ENCODE assay signal across 1 cellular context in the genomic region with DNA sequence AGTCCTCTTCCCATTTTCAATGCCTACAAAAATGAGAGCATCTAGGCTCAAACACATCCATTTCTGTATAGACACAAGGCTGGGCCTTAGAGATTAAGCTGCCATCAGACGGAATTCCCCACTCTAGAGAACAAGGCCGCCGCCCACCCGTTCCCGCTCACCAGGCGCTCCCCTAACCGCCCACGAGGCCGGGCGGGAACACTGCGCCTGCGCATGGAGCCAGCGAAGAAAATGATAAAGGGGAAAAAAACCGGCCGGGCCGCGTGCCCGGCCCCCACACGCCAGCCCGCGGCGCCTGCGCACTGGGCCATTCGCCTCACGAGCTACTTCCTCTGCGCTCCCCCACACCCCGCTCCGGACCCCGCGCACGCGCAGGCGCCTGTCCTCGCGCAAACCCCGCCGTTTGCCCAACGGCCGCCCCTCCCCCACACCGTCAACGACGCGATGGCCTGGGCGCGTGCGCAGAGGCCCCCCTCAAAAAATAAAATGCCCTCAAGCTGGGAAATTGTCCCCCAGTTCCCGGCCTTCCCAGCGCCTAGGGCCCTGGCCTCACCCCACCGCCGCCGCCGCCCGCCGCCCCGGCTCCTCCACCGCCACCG.
TF ChIP-seq lines count a peak whose summit lies in the region.

No MANE protein-coding gene starts in this region.

TF ChIP-seq in HepG2, 621 proteins besides CTCF, POLR2A, EP300 and RAD21 (continued from another document and continues in another):
- TF ChIP-seq ZNF224 (CRISPR knock-in tag; IDR thresholded peaks at IDR 0.05) (0 out of 2 replicates have a peak, but pooled peaks have one; percentile 71), NFATC3 (CRISPR knock-in tag; IDR thresholded peaks at IDR 0.05) (peak; percentile 84; the same call in 1 of the 2 replicates), KMT2B (CRISPR knock-in tag; IDR thresholded peaks at IDR 0.05) (no peak), ZNF781 (CRISPR knock-in tag; IDR thresholded peaks at IDR 0.05; ENCODE audit: borderline replicate concordance, not compliant biosample characterization) (peak; percentile 26), ZNF3 (CRISPR knock-in tag; IDR thresholded peaks at IDR 0.05) (no peak), MEIS1 (CRISPR knock-in tag; IDR thresholded peaks at IDR 0.05; ENCODE audit: borderline replicate concordance) (no peak; the same call in 1 of the 2 replicates), ZKSCAN8 (CRISPR knock-in tag; IDR thresholded peaks at IDR 0.05; ENCODE audit: borderline replicate concordance) (no peak; the same call in 1 of the 2 replicates), ZNF546 (CRISPR knock-in tag; conservative IDR thresholded peaks at IDR 0.05) (0 out of 2 replicates have a peak, but pooled peaks have one; percentile 43), SMARCE1 (IDR thresholded peaks at IDR 0.05; ENCODE audit: borderline replicate concordance) (no peak), TSC22D2 (CRISPR knock-in tag; IDR thresholded peaks at IDR 0.05; ENCODE audit: borderline replicate concordance) (no peak; the same call in 1 of the 2 replicates), ZNF609 (CRISPR knock-in tag; IDR thresholded peaks at IDR 0.05; ENCODE audit: borderline replicate concordance) (0 out of 2 replicates have a peak, but pooled peaks have one; percentile 25), EZH2 (conservative IDR thresholded peaks at IDR 0.05; ENCODE audit: low read depth, low read length) (no peak), ZNF7 (CRISPR knock-in tag; IDR thresholded peaks at IDR 0.05) (no peak), NCOA1 (CRISPR knock-in tag; IDR thresholded peaks at IDR 0.05) (no peak), ZNF10 (CRISPR knock-in tag; IDR thresholded peaks at IDR 0.05; ENCODE audit: borderline replicate concordance, low read depth) (no peak), ZNF24 (IDR thresholded peaks at IDR 0.05) (no peak), ATF4 (CRISPR knock-in tag; IDR thresholded peaks at IDR 0.05) (peak in 1 of 2 experiments; percentile 37; a peak in 1 of 4 replicates), ZNF34 (CRISPR knock-in tag; IDR thresholded peaks at IDR 0.05; ENCODE audit: borderline replicate concordance) (no peak), ZNF709 (CRISPR knock-in tag; IDR thresholded peaks at IDR 0.05) (0 out of 2 replicates have a peak, but pooled peaks have one; percentile 52), ZNF766 (CRISPR knock-in tag; IDR thresholded peaks at IDR 0.05; ENCODE audit: borderline replicate concordance) (no peak; the same call in 1 of the 2 replicates), CHCHD3 (CRISPR knock-in tag; IDR thresholded peaks at IDR 0.05) (no peak), CBX1 (IDR thresholded peaks at IDR 0.05; ENCODE audit: low read depth) (no peak), ZBTB7A (CRISPR knock-in tag; IDR thresholded peaks at IDR 0.05) (no peak), ZNF740 (CRISPR knock-in tag; IDR thresholded peaks at IDR 0.05) (peak; percentile 91), NFYB (CRISPR knock-in tag; IDR thresholded peaks at IDR 0.05) (0 out of 2 replicates have a peak, but pooled peaks have one; percentile 36), AGO2 (optimal IDR thresholded peaks at IDR 0.05; ENCODE audit: low read depth, low read length) (no peak), MNT (IDR thresholded peaks at IDR 0.05) (peak; percentile 64), MED8 (CRISPR knock-in tag; IDR thresholded peaks at IDR 0.05; ENCODE audit: insufficient replicate concordance) (peak; percentile 7), ZNF17 (CRISPR knock-in tag; IDR thresholded peaks at IDR 0.05) (no peak), ZNF737 (CRISPR knock-in tag; IDR thresholded peaks at IDR 0.05; ENCODE audit: borderline replicate concordance) (no peak), HNRNPLL (IDR thresholded peaks at IDR 0.05; ENCODE audit: low read depth, low read length, poor library complexity, severe bottlenecking) (peak; percentile 96)
- TF ChIP-seq, protein P1, sequence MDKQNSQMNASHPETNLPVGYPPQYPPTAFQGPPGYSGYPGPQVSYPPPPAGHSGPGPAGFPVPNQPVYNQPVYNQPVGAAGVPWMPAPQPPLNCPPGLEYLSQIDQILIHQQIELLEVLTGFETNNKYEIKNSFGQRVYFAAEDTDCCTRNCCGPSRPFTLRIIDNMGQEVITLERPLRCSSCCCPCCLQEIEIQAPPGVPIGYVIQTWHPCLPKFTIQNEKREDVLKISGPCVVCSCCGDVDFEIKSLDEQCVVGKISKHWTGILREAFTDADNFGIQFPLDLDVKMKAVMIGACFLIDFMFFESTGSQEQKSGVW (CRISPR knock-in tag; IDR thresholded peaks at IDR 0.05; ENCODE audit: borderline replicate concordance): no peak
- TF ChIP-seq, protein P2, sequence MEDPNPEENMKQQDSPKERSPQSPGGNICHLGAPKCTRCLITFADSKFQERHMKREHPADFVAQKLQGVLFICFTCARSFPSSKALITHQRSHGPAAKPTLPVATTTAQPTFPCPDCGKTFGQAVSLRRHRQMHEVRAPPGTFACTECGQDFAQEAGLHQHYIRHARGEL (CRISPR knock-in tag; IDR thresholded peaks at IDR 0.05): no peak
- TF ChIP-seq, protein P3, sequence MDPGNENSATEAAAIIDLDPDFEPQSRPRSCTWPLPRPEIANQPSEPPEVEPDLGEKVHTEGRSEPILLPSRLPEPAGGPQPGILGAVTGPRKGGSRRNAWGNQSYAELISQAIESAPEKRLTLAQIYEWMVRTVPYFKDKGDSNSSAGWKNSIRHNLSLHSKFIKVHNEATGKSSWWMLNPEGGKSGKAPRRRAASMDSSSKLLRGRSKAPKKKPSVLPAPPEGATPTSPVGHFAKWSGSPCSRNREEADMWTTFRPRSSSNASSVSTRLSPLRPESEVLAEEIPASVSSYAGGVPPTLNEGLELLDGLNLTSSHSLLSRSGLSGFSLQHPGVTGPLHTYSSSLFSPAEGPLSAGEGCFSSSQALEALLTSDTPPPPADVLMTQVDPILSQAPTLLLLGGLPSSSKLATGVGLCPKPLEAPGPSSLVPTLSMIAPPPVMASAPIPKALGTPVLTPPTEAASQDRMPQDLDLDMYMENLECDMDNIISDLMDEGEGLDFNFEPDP (CRISPR knock-in tag; conservative IDR thresholded peaks at IDR 0.05): no peak
- TF ChIP-seq, protein P4, sequence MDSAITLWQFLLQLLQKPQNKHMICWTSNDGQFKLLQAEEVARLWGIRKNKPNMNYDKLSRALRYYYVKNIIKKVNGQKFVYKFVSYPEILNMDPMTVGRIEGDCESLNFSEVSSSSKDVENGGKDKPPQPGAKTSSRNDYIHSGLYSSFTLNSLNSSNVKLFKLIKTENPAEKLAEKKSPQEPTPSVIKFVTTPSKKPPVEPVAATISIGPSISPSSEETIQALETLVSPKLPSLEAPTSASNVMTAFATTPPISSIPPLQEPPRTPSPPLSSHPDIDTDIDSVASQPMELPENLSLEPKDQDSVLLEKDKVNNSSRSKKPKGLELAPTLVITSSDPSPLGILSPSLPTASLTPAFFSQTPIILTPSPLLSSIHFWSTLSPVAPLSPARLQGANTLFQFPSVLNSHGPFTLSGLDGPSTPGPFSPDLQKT (CRISPR knock-in tag; IDR thresholded peaks at IDR 0.05; ENCODE audit: borderline replicate concordance): no peak
- TF ChIP-seq, protein P5, sequence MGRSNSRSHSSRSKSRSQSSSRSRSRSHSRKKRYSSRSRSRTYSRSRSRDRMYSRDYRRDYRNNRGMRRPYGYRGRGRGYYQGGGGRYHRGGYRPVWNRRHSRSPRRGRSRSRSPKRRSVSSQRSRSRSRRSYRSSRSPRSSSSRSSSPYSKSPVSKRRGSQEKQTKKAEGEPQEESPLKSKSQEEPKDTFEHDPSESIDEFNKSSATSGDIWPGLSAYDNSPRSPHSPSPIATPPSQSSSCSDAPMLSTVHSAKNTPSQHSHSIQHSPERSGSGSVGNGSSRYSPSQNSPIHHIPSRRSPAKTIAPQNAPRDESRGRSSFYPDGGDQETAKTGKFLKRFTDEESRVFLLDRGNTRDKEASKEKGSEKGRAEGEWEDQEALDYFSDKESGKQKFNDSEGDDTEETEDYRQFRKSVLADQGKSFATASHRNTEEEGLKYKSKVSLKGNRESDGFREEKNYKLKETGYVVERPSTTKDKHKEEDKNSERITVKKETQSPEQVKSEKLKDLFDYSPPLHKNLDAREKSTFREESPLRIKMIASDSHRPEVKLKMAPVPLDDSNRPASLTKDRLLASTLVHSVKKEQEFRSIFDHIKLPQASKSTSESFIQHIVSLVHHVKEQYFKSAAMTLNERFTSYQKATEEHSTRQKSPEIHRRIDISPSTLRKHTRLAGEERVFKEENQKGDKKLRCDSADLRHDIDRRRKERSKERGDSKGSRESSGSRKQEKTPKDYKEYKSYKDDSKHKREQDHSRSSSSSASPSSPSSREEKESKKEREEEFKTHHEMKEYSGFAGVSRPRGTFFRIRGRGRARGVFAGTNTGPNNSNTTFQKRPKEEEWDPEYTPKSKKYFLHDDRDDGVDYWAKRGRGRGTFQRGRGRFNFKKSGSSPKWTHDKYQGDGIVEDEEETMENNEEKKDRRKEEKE (IDR thresholded peaks at IDR 0.05): no peak
- TF ChIP-seq, protein P6, sequence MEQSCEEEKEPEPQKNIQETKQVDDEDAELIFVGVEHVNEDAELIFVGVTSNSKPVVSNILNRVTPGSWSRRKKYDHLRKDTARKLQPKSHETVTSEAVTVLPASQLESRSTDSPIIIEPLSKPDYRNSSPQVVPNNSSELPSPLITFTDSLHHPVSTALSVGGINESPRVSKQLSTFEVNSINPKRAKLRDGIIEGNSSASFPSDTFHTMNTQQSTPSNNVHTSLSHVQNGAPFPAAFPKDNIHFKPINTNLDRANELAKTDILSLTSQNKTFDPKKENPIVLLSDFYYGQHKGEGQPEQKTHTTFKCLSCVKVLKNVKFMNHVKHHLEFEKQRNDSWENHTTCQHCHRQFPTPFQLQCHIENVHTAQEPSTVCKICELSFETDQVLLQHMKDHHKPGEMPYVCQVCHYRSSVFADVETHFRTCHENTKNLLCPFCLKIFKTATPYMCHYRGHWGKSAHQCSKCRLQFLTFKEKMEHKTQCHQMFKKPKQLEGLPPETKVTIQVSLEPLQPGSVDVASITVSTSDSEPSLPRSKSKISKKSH (CRISPR knock-in tag; IDR thresholded peaks at IDR 0.05; ENCODE audit: borderline replicate concordance): no peak
- TF ChIP-seq, protein P7, sequence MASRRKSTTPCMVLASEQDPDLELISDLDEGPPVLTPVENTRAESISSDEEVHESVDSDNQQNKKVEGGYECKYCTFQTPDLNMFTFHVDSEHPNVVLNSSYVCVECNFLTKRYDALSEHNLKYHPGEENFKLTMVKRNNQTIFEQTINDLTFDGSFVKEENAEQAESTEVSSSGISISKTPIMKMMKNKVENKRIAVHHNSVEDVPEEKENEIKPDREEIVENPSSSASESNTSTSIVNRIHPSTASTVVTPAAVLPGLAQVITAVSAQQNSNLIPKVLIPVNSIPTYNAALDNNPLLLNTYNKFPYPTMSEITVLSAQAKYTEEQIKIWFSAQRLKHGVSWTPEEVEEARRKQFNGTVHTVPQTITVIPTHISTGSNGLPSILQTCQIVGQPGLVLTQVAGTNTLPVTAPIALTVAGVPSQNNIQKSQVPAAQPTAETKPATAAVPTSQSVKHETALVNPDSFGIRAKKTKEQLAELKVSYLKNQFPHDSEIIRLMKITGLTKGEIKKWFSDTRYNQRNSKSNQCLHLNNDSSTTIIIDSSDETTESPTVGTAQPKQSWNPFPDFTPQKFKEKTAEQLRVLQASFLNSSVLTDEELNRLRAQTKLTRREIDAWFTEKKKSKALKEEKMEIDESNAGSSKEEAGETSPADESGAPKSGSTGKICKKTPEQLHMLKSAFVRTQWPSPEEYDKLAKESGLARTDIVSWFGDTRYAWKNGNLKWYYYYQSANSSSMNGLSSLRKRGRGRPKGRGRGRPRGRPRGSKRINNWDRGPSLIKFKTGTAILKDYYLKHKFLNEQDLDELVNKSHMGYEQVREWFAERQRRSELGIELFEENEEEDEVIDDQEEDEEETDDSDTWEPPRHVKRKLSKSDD (CRISPR knock-in tag; IDR thresholded peaks at IDR 0.05; ENCODE audit: low read depth): no peak; the same call in 1 of the 2 replicates
